In the genomic region with DNA sequence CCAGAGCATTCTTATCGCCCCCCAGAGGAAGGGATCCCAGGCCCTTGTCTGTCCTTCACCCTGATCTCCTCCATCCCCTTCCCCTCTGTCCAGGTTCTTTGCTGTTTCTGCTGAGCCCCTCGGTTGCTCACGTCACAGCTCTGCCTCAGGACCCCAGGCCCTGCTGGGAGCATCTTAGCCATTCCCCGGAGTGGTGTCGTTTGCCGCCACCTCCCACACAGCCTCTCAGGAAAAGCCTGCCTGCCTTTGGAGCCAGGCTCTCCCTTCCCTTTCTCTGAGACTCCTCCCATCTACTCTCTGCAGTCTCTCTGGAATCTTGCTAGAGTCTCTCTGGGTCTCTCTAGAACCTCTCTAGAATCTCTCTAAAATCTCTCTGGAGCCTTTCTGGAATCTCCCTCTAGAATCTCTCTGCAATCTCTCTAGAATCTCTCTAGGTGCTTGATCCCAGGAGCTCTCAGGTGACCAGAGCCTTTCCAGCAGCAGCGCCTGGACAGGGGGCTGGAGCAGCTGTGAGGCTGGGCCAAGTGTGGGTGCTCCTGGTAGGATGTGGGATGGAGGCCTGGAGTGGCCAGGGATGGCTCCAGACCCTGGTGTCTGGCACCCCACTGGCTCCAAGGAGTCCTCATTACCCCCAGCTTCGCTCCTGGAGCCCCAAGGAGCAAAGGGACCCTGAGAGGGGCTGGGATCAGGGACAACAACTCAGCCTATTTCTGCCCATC, we compare ENCODE assay signal across 1 cellular context.
TF ChIP-seq lines count a peak whose summit lies in the region.

No MANE protein-coding gene starts in this region.

TF ChIP-seq in GM23338, 12 proteins besides CTCF, POLR2A, EP300 and RAD21 (continued from another document):
- no peak for TF ChIP-seq EZH2phosphoT487 (IDR thresholded peaks at IDR 0.05; ENCODE audit: unreplicated experiment)
- no peak for TF ChIP-seq STAT1 (IDR thresholded peaks at IDR 0.05; ENCODE audit: unreplicated experiment)
- TF ChIP-seq NANOG (IDR thresholded peaks at IDR 0.05; ENCODE audit: borderline replicate concordance), result no peak
- TF ChIP-seq CREB1 (CRISPR knock-in tag; IDR thresholded peaks at IDR 0.05; ENCODE audit: low read depth), result no peak
